ENCODE assay signal across 1 cellular context in the genomic region with DNA sequence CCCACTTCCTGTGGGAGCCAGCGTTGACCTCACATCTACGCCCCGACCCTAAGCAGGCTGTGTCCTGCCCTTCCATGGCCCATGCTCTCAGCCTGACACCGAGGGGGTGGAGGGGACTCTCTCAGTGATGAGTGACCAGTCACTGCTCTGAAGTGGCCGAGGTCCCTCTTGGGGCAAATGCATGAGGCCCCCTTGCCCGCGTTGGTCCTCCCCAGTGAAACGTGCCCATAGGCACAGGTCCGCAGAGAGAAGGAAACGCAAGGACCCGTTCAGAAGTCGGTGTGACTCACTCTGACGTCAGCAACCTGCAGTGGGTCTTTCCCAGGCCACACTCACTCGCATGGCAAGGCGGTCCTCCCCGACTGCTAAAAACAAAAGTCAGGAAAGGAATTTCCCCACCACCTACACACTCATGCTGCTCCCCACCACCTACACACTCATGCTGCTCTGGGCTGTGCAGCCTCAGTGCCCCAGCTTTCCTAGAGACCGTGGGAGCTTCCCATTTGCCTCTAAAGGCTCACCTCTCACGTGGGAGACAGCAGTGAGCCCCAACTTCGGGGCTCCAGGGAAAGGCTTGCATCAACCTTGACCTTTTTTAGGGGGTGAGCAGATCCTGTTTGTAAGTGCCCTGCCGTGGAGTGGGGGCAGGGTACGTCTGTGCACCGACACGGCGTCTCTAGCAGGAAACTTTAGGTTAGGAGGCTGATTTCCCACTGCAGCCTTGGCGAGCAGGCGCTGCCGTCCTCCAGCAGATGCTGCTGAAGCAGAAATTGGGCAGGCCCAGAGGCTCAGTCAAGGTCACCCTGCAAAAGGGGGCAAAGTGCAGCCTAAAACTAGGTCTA.
TF ChIP-seq lines count a peak whose summit lies in the region.

No MANE protein-coding gene starts in this region.

TF ChIP-seq in HepG2, 621 proteins besides CTCF, POLR2A, EP300 and RAD21:
- TF ChIP-seq, protein P1, sequence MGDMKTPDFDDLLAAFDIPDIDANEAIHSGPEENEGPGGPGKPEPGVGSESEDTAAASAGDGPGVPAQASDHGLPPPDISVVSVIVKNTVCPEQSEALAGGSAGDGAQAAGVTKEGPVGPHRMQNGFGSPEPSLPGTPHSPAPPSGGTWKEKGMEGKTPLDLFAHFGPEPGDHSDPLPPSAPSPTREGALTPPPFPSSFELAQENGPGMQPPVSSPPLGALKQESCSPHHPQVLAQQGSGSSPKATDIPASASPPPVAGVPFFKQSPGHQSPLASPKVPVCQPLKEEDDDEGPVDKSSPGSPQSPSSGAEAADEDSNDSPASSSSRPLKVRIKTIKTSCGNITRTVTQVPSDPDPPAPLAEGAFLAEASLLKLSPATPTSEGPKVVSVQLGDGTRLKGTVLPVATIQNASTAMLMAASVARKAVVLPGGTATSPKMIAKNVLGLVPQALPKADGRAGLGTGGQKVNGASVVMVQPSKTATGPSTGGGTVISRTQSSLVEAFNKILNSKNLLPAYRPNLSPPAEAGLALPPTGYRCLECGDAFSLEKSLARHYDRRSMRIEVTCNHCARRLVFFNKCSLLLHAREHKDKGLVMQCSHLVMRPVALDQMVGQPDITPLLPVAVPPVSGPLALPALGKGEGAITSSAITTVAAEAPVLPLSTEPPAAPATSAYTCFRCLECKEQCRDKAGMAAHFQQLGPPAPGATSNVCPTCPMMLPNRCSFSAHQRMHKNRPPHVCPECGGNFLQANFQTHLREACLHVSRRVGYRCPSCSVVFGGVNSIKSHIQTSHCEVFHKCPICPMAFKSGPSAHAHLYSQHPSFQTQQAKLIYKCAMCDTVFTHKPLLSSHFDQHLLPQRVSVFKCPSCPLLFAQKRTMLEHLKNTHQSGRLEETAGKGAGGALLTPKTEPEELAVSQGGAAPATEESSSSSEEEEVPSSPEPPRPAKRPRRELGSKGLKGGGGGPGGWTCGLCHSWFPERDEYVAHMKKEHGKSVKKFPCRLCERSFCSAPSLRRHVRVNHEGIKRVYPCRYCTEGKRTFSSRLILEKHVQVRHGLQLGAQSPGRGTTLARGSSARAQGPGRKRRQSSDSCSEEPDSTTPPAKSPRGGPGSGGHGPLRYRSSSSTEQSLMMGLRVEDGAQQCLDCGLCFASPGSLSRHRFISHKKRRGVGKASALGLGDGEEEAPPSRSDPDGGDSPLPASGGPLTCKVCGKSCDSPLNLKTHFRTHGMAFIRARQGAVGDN (CRISPR knock-in tag; IDR thresholded peaks at IDR 0.05) = peak; percentile 18; the same call in 1 of the 2 replicates
- TF ChIP-seq, protein P2, sequence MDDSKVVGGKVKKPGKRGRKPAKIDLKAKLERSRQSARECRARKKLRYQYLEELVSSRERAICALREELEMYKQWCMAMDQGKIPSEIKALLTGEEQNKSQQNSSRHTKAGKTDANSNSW (CRISPR knock-in tag; IDR thresholded peaks at IDR 0.05; ENCODE audit: borderline replicate concordance) = no peak
- TF ChIP-seq CHD4 (IDR thresholded peaks at IDR 0.05; ENCODE audit: borderline replicate concordance, low read length) (no peak), XRCC5 (optimal IDR thresholded peaks at IDR 0.05; ENCODE audit: low read length) (no peak), CREB1 (IDR thresholded peaks at IDR 0.05) (peak; percentile 92), CREB1 (CRISPR knock-in tag; IDR thresholded peaks at IDR 0.05) (no peak), NFKBIZ (CRISPR knock-in tag; IDR thresholded peaks at IDR 0.05) (no peak), ZNF839 (CRISPR knock-in tag; IDR thresholded peaks at IDR 0.05; ENCODE audit: borderline replicate concordance) (no peak), SATB2 (CRISPR knock-in tag; IDR thresholded peaks at IDR 0.05) (no peak), ZNF703 (CRISPR knock-in tag; IDR thresholded peaks at IDR 0.05; ENCODE audit: borderline replicate concordance) (no peak), ZNF484 (CRISPR knock-in tag; IDR thresholded peaks at IDR 0.05; ENCODE audit: borderline replicate concordance, low read depth) (no peak), EEA1 (CRISPR knock-in tag; IDR thresholded peaks at IDR 0.05; ENCODE audit: borderline replicate concordance) (no peak), ZNF761 (CRISPR knock-in tag; conservative IDR thresholded peaks at IDR 0.05) (no peak), ZNF251 (CRISPR knock-in tag; IDR thresholded peaks at IDR 0.05) (no peak), MEIS2 (CRISPR knock-in tag; IDR thresholded peaks at IDR 0.05) (no peak), ZNF589 (CRISPR knock-in tag; conservative IDR thresholded peaks at IDR 0.05) (no peak), FOSL2 (CRISPR knock-in tag; IDR thresholded peaks at IDR 0.05) (peak; percentile 80), ZNF773 (CRISPR knock-in tag; IDR thresholded peaks at IDR 0.05; ENCODE audit: borderline replicate concordance) (no peak), ZNF724P (CRISPR knock-in tag; IDR thresholded peaks at IDR 0.05; ENCODE audit: borderline replicate concordance) (no peak), ZSCAN31 (CRISPR knock-in tag; IDR thresholded peaks at IDR 0.05; ENCODE audit: low read depth) (no peak), ZNF788 (CRISPR knock-in tag; IDR thresholded peaks at IDR 0.05; ENCODE audit: borderline replicate concordance) (no peak), SRSF9 (IDR thresholded peaks at IDR 0.05; ENCODE audit: borderline replicate concordance, insufficient read depth, low read depth, low read length, poor library complexity, severe bottlenecking) (no peak), TAF15 (IDR thresholded peaks at IDR 0.05; ENCODE audit: low read depth, low read length, poor library complexity, severe bottlenecking) (no peak), ZNF674 (CRISPR knock-in tag; IDR thresholded peaks at IDR 0.05; ENCODE audit: low read depth) (no peak), MXI1 (IDR thresholded peaks at IDR 0.05; ENCODE audit: borderline replicate concordance, low read depth, low read length) (no peak), HNF4A (CRISPR knock-in tag; IDR thresholded peaks at IDR 0.05) (peak; percentile 38; the same call in 1 of the 2 replicates)
- TF ChIP-seq, protein P3, sequence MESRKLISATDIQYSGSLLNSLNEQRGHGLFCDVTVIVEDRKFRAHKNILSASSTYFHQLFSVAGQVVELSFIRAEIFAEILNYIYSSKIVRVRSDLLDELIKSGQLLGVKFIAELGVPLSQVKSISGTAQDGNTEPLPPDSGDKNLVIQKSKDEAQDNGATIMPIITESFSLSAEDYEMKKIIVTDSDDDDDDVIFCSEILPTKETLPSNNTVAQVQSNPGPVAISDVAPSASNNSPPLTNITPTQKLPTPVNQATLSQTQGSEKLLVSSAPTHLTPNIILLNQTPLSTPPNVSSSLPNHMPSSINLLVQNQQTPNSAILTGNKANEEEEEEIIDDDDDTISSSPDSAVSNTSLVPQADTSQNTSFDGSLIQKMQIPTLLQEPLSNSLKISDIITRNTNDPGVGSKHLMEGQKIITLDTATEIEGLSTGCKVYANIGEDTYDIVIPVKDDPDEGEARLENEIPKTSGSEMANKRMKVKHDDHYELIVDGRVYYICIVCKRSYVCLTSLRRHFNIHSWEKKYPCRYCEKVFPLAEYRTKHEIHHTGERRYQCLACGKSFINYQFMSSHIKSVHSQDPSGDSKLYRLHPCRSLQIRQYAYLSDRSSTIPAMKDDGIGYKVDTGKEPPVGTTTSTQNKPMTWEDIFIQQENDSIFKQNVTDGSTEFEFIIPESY (CRISPR knock-in tag; IDR thresholded peaks at IDR 0.05) = no peak
- TF ChIP-seq, protein P4, sequence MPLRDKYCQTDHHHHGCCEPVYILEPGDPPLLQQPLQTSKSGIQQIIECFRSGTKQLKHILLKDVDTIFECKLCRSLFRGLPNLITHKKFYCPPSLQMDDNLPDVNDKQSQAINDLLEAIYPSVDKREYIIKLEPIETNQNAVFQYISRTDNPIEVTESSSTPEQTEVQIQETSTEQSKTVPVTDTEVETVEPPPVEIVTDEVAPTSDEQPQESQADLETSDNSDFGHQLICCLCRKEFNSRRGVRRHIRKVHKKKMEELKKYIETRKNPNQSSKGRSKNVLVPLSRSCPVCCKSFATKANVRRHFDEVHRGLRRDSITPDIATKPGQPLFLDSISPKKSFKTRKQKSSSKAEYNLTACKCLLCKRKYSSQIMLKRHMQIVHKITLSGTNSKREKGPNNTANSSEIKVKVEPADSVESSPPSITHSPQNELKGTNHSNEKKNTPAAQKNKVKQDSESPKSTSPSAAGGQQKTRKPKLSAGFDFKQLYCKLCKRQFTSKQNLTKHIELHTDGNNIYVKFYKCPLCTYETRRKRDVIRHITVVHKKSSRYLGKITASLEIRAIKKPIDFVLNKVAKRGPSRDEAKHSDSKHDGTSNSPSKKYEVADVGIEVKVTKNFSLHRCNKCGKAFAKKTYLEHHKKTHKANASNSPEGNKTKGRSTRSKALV (CRISPR knock-in tag; IDR thresholded peaks at IDR 0.05) = no peak
- TF ChIP-seq, protein P5, sequence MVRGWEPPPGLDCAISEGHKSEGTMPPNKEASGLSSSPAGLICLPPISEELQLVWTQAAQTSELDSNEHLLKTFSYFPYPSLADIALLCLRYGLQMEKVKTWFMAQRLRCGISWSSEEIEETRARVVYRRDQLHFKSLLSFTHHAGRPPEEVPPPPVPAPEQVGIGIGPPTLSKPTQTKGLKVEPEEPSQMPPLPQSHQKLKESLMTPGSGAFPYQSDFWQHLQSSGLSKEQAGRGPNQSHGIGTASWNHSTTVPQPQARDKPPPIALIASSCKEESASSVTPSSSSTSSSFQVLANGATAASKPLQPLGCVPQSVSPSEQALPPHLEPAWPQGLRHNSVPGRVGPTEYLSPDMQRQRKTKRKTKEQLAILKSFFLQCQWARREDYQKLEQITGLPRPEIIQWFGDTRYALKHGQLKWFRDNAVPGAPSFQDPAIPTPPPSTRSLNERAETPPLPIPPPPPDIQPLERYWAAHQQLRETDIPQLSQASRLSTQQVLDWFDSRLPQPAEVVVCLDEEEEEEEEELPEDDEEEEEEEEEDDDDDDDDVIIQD (CRISPR knock-in tag; IDR thresholded peaks at IDR 0.05; ENCODE audit: low read depth) = no peak
- TF ChIP-seq, protein P6, sequence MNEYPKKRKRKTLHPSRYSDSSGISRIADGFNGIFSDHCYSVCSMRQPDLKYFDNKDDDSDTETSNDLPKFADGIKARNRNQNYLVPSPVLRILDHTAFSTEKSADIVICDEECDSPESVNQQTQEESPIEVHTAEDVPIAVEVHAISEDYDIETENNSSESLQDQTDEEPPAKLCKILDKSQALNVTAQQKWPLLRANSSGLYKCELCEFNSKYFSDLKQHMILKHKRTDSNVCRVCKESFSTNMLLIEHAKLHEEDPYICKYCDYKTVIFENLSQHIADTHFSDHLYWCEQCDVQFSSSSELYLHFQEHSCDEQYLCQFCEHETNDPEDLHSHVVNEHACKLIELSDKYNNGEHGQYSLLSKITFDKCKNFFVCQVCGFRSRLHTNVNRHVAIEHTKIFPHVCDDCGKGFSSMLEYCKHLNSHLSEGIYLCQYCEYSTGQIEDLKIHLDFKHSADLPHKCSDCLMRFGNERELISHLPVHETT (CRISPR knock-in tag; conservative IDR thresholded peaks at IDR 0.05) = no peak
- TF ChIP-seq, protein P7, sequence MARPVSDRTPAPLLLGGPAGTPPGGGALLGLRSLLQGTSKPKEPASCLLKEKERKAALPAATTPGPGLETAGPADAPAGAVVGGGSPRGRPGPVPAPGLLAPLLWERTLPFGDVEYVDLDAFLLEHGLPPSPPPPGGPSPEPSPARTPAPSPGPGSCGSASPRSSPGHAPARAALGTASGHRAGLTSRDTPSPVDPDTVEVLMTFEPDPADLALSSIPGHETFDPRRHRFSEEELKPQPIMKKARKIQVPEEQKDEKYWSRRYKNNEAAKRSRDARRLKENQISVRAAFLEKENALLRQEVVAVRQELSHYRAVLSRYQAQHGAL (CRISPR knock-in tag; IDR thresholded peaks at IDR 0.05; ENCODE audit: not compliant biosample characterization) = no peak
- TF ChIP-seq, protein P8, sequence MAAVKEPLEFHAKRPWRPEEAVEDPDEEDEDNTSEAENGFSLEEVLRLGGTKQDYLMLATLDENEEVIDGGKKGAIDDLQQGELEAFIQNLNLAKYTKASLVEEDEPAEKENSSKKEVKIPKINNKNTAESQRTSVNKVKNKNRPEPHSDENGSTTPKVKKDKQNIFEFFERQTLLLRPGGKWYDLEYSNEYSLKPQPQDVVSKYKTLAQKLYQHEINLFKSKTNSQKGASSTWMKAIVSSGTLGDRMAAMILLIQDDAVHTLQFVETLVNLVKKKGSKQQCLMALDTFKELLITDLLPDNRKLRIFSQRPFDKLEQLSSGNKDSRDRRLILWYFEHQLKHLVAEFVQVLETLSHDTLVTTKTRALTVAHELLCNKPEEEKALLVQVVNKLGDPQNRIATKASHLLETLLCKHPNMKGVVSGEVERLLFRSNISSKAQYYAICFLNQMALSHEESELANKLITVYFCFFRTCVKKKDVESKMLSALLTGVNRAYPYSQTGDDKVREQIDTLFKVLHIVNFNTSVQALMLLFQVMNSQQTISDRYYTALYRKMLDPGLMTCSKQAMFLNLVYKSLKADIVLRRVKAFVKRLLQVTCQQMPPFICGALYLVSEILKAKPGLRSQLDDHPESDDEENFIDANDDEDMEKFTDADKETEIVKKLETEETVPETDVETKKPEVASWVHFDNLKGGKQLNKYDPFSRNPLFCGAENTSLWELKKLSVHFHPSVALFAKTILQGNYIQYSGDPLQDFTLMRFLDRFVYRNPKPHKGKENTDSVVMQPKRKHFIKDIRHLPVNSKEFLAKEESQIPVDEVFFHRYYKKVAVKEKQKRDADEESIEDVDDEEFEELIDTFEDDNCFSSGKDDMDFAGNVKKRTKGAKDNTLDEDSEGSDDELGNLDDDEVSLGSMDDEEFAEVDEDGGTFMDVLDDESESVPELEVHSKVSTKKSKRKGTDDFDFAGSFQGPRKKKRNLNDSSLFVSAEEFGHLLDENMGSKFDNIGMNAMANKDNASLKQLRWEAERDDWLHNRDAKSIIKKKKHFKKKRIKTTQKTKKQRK (IDR thresholded peaks at IDR 0.05; ENCODE audit: low read length) = no peak
- TF ChIP-seq, protein P9, sequence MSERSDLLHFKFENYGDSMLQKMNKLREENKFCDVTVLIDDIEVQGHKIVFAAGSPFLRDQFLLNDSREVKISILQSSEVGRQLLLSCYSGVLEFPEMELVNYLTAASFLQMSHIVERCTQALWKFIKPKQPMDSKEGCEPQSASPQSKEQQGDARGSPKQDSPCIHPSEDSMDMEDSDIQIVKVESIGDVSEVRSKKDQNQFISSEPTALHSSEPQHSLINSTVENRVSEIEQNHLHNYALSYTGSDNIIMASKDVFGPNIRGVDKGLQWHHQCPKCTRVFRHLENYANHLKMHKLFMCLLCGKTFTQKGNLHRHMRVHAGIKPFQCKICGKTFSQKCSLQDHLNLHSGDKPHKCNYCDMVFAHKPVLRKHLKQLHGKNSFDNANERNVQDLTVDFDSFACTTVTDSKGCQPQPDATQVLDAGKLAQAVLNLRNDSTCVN (CRISPR knock-in tag; IDR thresholded peaks at IDR 0.05; ENCODE audit: borderline replicate concordance) = no peak
